9 cellular contexts compared by ENCODE assay signal in genomic region chr11:55942785-55943392, GRCh38. TPM values are rescaled to one million over a fixed set of nuclear protein-coding genes. Genes with fewer than 3 reads are reported as not detected.
DNase-seq lines count a peak whose midpoint lies in the region; ATAC-seq, FAIRE-seq and TF ChIP-seq lines count a peak whose summit lies in the region.
"Had no signal": no experiment of that assay in that cellular context is flagged by ENCODE, and none has a peak within 500 bp of the region (broad histone marks: within the 10 kb centered on the region; RNA-seq: fewer than 3 reads in every experiment).

No MANE protein-coding gene starts in this region.

- no peak overlapping the region for H3K9ac ChIP-seq in OCI-LY1 (ENCODE audit: low read length)

- peak; percentile 72 for TF ChIP-seq CTCF in HFFc6 (IDR thresholded peaks at IDR 0.05)
- peak; percentile 68 for TF ChIP-seq CTCF in OCI-LY1 (IDR thresholded peaks at IDR 0.05; ENCODE audit: low read length)
- TF ChIP-seq CTCF in fibroblast of the aortic adventitia (IDR thresholded peaks at IDR 0.05; ENCODE audit: insufficient read depth, low read length), result no peak

- H3K9me2 ChIP-seq in OCI-LY1 (ENCODE audit: low read depth, low read length), result no peaks in the 10 kb centered on the region

- no peak for FAIRE-seq in urothelium cell line (lab: Jason Lieb, UNC)
- FAIRE-seq: keratinocyte had no signal

- H3K27ac Mint-ChIP-seq in HFFc6, result no peak overlapping the region
- no peak overlapping the region for H3K27ac Mint-ChIP-seq in stimulated activated effector memory CD8-positive, alpha-beta T cell treated with anti-CD3 and anti-CD28 coated beads, Interleukin-12 subunit alpha, Interleukin-12 subunit beta, amount 100 ng/mL, for 72 hours

- DNase-seq in DMS153 treated with DMSO at 0.1 percent for 48 hours (lab: John Stamatoyannopoulos, UW; ENCODE audit: unreplicated experiment) (peak; percentile 48), HFFc6 (peak; percentile 41), fibroblast of the aortic adventitia (ENCODE audit: low read depth) (peak; percentile 21), urothelium cell line (ENCODE audit: low spot score) (peak; percentile 14), HK-2 (ENCODE audit: unreplicated experiment) (no peak)
- no peak for DNase-seq in stimulated activated effector memory CD8-positive, alpha-beta T cell treated with anti-CD3 and anti-CD28 coated beads, Interleukin-12 subunit alpha, Interleukin-12 subunit beta, amount 100 ng/mL, for 72 hours (ENCODE audit: low spot score in 2 of 2)

- no peak overlapping the region for H3K27ac ChIP-seq in OCI-LY1 (ENCODE audit: low read depth, low read length, poor library complexity, severe bottlenecking)

- H3K4me1 Mint-ChIP-seq in HFFc6 (ENCODE audit: low read depth), result no peaks in the 10 kb centered on the region
- no peaks in the 10 kb centered on the region for H3K4me1 Mint-ChIP-seq in stimulated activated effector memory CD8-positive, alpha-beta T cell treated with anti-CD3 and anti-CD28 coated beads, Interleukin-12 subunit alpha, Interleukin-12 subunit beta, amount 100 ng/mL, for 72 hours

- no peak overlapping the region for H3K4me2 ChIP-seq in OCI-LY1 (ENCODE audit: low read length)

- H3F3A ChIP-seq in OCI-LY1 (ENCODE audit: insufficient read depth, low read length), result no peaks in the 10 kb centered on the region

- no peaks in the 10 kb centered on the region for H4K20me1 ChIP-seq in OCI-LY1 (ENCODE audit: insufficient read depth, low read length)

- ATAC-seq in stimulated activated effector memory CD8-positive, alpha-beta T cell treated with anti-CD3 and anti-CD28 coated beads, Interleukin-12 subunit alpha, Interleukin-12 subunit beta, amount 100 ng/mL, for 72 hours, result no peak
- ATAC-seq in GM18907 (IDR thresholded peaks at IDR 0.05; ENCODE audit: unreplicated experiment), result no peak

- H3K4me3 ChIP-seq in OCI-LY1 (ENCODE audit: low read depth, low read length, poor library complexity, severe bottlenecking) (no peak overlapping the region), fibroblast of the aortic adventitia (ENCODE audit: low read depth, low read length) (no peak overlapping the region)

- H3K9me3 Mint-ChIP-seq in HFFc6, result no peaks in the 10 kb centered on the region
- H3K9me3 Mint-ChIP-seq in stimulated activated effector memory CD8-positive, alpha-beta T cell treated with anti-CD3 and anti-CD28 coated beads, Interleukin-12 subunit alpha, Interleukin-12 subunit beta, amount 100 ng/mL, for 72 hours, result peaks cover 3% of the 10 kb centered on the region

- H3K4me1 ChIP-seq in OCI-LY1 (ENCODE audit: insufficient read depth, low read length, severe bottlenecking), result no peaks in the 10 kb centered on the region

- H3K79me2 ChIP-seq in OCI-LY1 (ENCODE audit: insufficient read depth, low read length), result no peaks in the 10 kb centered on the region

- H3K27me3 ChIP-seq in OCI-LY1 (ENCODE audit: insufficient read depth, low read length), result no peaks in the 10 kb centered on the region

- peaks cover 2% of the 10 kb centered on the region; the same call in 1 of the 2 replicates for H3K27me3 Mint-ChIP-seq in HFFc6 (ENCODE audit: insufficient read depth)

- H3K36me3 ChIP-seq in OCI-LY1 (ENCODE audit: insufficient read depth, low read length), result no peaks in the 10 kb centered on the region

- H3K9me3 ChIP-seq in OCI-LY1 (ENCODE audit: low read length), result no peaks in the 10 kb centered on the region

- H3K4me3 Mint-ChIP-seq in HFFc6, result no peak overlapping the region
- no peak overlapping the region for H3K4me3 Mint-ChIP-seq in stimulated activated effector memory CD8-positive, alpha-beta T cell treated with anti-CD3 and anti-CD28 coated beads, Interleukin-12 subunit alpha, Interleukin-12 subunit beta, amount 100 ng/mL, for 72 hours

- H3K36me3 Mint-ChIP-seq in HFFc6 (ENCODE audit: low read depth), result no peaks in the 10 kb centered on the region
- no peaks in the 10 kb centered on the region for H3K36me3 Mint-ChIP-seq in stimulated activated effector memory CD8-positive, alpha-beta T cell treated with anti-CD3 and anti-CD28 coated beads, Interleukin-12 subunit alpha, Interleukin-12 subunit beta, amount 100 ng/mL, for 72 hours

- H2AFZ ChIP-seq in OCI-LY1 (ENCODE audit: low read length), result no peak overlapping the region

RNA-seq across cellular contexts. Expression of gene OR5I1, which starts 6.7 kb away (rescaled TPM):
- total RNA-seq in HFFc6 (2021; fragmentation: NEBNext Ultra II Directional; extraction: Animal tissue kit (Norgen Biotek cat#: 25700)), result not detected
- not detected in 2 replicates for total RNA-seq in fibroblast of the aortic adventitia (ENCODE audit: low replicate concordance)

RNA-seq across cellular contexts. Expression of gene OR10AG1, which starts 26.9 kb away (rescaled TPM):
- total RNA-seq in HFFc6 (2021; fragmentation: NEBNext Ultra II Directional; extraction: Animal tissue kit (Norgen Biotek cat#: 25700)), result not detected
- not detected in 2 replicates for total RNA-seq in fibroblast of the aortic adventitia (ENCODE audit: low replicate concordance)

RNA-seq across cellular contexts. Expression of gene OR5W2, which starts 28.5 kb away (rescaled TPM):
- total RNA-seq in HFFc6 (2021; fragmentation: NEBNext Ultra II Directional; extraction: Animal tissue kit (Norgen Biotek cat#: 25700)), result not detected
- not detected in 2 replicates for total RNA-seq in fibroblast of the aortic adventitia (ENCODE audit: low replicate concordance)

RNA-seq across cellular contexts. Expression of gene OR5F1, which starts 51.5 kb away (rescaled TPM):
- total RNA-seq in HFFc6 (2021; fragmentation: NEBNext Ultra II Directional; extraction: Animal tissue kit (Norgen Biotek cat#: 25700)), result not detected
- not detected in 2 replicates for total RNA-seq in fibroblast of the aortic adventitia (ENCODE audit: low replicate concordance)

RNA-seq across cellular contexts. Expression of gene TRIM51, which starts 59.8 kb away (rescaled TPM):
- total RNA-seq in HFFc6 (2021; fragmentation: NEBNext Ultra II Directional; extraction: Animal tissue kit (Norgen Biotek cat#: 25700)), result not detected
- not detected in 2 replicates for total RNA-seq in fibroblast of the aortic adventitia (ENCODE audit: low replicate concordance)

Comparison
In these comparisons a context has a peak if more than half of its experiments do, and no peak if none do; other contexts are left out.
1. DNase-seq: peak in DMS153 treated with DMSO at 0.1 percent for 48 hours (single experiment), HFFc6 (single experiment), fibroblast of the aortic adventitia (single experiment) and urothelium cell line (single experiment); none in HK-2 (single experiment) and stimulated activated effector memory CD8-positive, alpha-beta T cell treated with anti-CD3 and anti-CD28 coated beads, Interleukin-12 subunit alpha, Interleukin-12 subunit beta, amount 100 ng/mL, for 72 hours (0 of 2).